In the genomic region with DNA sequence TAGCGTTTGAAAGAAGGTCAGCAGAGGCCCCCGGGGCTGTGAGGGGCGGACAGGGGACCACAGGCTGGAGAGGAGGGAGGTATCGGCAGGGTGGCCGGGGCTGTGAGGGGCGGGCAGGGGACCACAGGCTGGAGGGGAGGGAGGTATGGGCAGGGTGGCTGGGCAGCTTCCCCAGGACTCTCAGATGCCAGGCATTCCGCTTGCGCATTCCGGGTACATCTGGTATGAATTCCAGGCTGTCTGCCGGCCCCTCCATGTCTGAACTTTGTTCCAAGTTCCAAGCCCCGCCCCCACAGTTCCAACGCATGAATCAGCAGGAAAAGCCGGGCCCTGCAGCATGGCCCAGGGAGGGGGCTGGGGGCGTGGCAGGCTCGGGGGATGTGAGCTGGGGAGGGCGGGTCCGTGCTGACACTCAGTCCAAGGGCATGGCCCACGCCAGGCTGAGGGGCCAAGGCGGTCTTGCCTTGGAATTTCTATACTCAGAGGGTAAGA, we compare ENCODE assay signal across 8 cellular contexts. TPM values are rescaled to one million over a fixed set of nuclear protein-coding genes. Genes with fewer than 3 reads are reported as not detected.
DNase-seq lines count a peak whose midpoint lies in the region; ATAC-seq and TF ChIP-seq lines count a peak whose summit lies in the region.

No MANE protein-coding gene starts in this region.

- H3K36me3 Mint-ChIP-seq in activated CD8-positive, alpha-beta memory T cell treated with anti-CD3 and anti-CD28 coated beads, Interleukin-2, amount 10 ng/mL, durations not matched to agents 7 days and 5 days: no peaks in the 10 kb centered on the region
- H3K36me3 Mint-ChIP-seq in naive thymus-derived CD4-positive, alpha-beta T cell: peaks cover 0 to 13% (median 0%) of the 10 kb centered on the region in 5 donors

- TF ChIP-seq CTCF in foreskin fibroblast (IDR thresholded peaks at IDR 0.05; ENCODE audit: low read depth, low read length) (no peak), uterus (IDR thresholded peaks at IDR 0.05) (no peak)

- H3K4me1 Mint-ChIP-seq in activated CD8-positive, alpha-beta memory T cell treated with anti-CD3 and anti-CD28 coated beads, Interleukin-2, amount 10 ng/mL, durations not matched to agents 7 days and 5 days: peaks cover 18% of the 10 kb centered on the region
- peaks cover 20 to 45% (median 27%) of the 10 kb centered on the region in 7 donors for H3K4me1 Mint-ChIP-seq in naive thymus-derived CD4-positive, alpha-beta T cell

- peak; percentile 30 to 45 for TF ChIP-seq POLR2A in uterus (IDR thresholded peaks at IDR 0.05)

- H3K9me3 ChIP-seq in naive thymus-derived CD4-positive, alpha-beta T cell (ENCODE audit: control insufficient read depth in 2 of 3, low read length in 3 of 3): no peaks in the 10 kb centered on the region
- no peaks in the 10 kb centered on the region for H3K9me3 ChIP-seq in uterus

- no peak overlapping the region for H3K4me3 Mint-ChIP-seq in activated CD8-positive, alpha-beta memory T cell treated with anti-CD3 and anti-CD28 coated beads, Interleukin-2, amount 10 ng/mL, durations not matched to agents 7 days and 5 days
- H3K4me3 Mint-ChIP-seq in naive thymus-derived CD4-positive, alpha-beta T cell: peak overlapping the region in 8 of 10 donors; percentile 29 to 97 (median 64)

- no peaks in the 10 kb centered on the region for H3K36me3 ChIP-seq in naive thymus-derived CD4-positive, alpha-beta T cell (ENCODE audit: control insufficient read depth in 2 of 3, insufficient read depth in 3 of 3, low read length in 3 of 3)
- H3K36me3 ChIP-seq in uterus: no peaks in the 10 kb centered on the region

- no peak overlapping the region for H3K27ac ChIP-seq in naive thymus-derived CD4-positive, alpha-beta T cell (ENCODE audit: low read depth, low read length)
- peak overlapping the region; percentile 92 to 99 for H3K27ac ChIP-seq in uterus

- CTCF ChIA-PET in activated CD8-positive, alpha-beta memory T cell treated with anti-CD3 and anti-CD28 coated beads, Interleukin-2, amount 10 ng/mL, durations not matched to agents 7 days and 5 days (lab: Charles Lee): no interaction called here
- CTCF ChIA-PET in naive thymus-derived CD4-positive, alpha-beta T cell (lab: Charles Lee): interaction anchor here (0.6 to 0.7 kb wide), 2 partner anchors 146 to 565 kb away, joined by 3 read pairs; no protein-coding TSS in a partner anchor

- peaks cover 0 to 7% of the 10 kb centered on the region in 2 donors for H3K27me3 ChIP-seq in naive thymus-derived CD4-positive, alpha-beta T cell (ENCODE audit: control insufficient read depth in 2 of 2, insufficient read depth in 2 of 2, low read length in 2 of 2)
- no peaks in the 10 kb centered on the region for H3K27me3 ChIP-seq in uterus

- peak; percentile 93 for DNase-seq in DMS 273 (lab: John Stamatoyannopoulos, UW; ENCODE audit: unreplicated experiment)
- peak; percentile 93 for DNase-seq in LoVo (ENCODE audit: low spot score)
- peak; percentile 56 for DNase-seq in activated CD8-positive, alpha-beta memory T cell treated with anti-CD3 and anti-CD28 coated beads, Interleukin-2, amount 10 ng/mL, durations not matched to agents 7 days and 5 days
- DNase-seq in foreskin fibroblast: peak; percentile 98 to 99
- peak in 2 of 9 donors; percentile 33 to 48 for DNase-seq in naive thymus-derived CD4-positive, alpha-beta T cell
- DNase-seq in uterus: peak; percentile 98
- DNase-seq in KG1 (lab: John Stamatoyannopoulos, UW): no peak

- intact Hi-C loops in naive thymus-derived CD4-positive, alpha-beta T cell (cut with micrococcal nuclease): no loop called here
- intact Hi-C loops in uterus (cut with DNase I; ENCODE audit: low total_unique reads): no loop called here

- peaks cover 20 to 30% of the 10 kb centered on the region in 2 donors for H3K4me1 ChIP-seq in naive thymus-derived CD4-positive, alpha-beta T cell (ENCODE audit: control insufficient read depth in 2 of 2, insufficient read depth in 2 of 2, low read length in 2 of 2)
- H3K4me1 ChIP-seq in uterus: peaks cover 0 to 13% of the 10 kb centered on the region in 2 donors

- POLR2A ChIA-PET in naive thymus-derived CD4-positive, alpha-beta T cell (lab: Charles Lee): interaction anchor here (0.5 to 3.1 kb wide), 2 partner anchors 30 to 267 kb away, joined by 3 to 32 read pairs; a partner anchor contains a TSS

- peaks cover 18% of the 10 kb centered on the region for H3K27me3 Mint-ChIP-seq in activated CD8-positive, alpha-beta memory T cell treated with anti-CD3 and anti-CD28 coated beads, Interleukin-2, amount 10 ng/mL, durations not matched to agents 7 days and 5 days
- peaks cover 0 to 16% (median 6%) of the 10 kb centered on the region in 5 donors for H3K27me3 Mint-ChIP-seq in naive thymus-derived CD4-positive, alpha-beta T cell

- H3K27ac Mint-ChIP-seq in activated CD8-positive, alpha-beta memory T cell treated with anti-CD3 and anti-CD28 coated beads, Interleukin-2, amount 10 ng/mL, durations not matched to agents 7 days and 5 days: no peak overlapping the region
- peak overlapping the region in 3 of 9 donors; percentile 36 to 72 (median 38) for H3K27ac Mint-ChIP-seq in naive thymus-derived CD4-positive, alpha-beta T cell

- ATAC-seq in activated CD8-positive, alpha-beta memory T cell treated with anti-CD3 and anti-CD28 coated beads, Interleukin-2, amount 10 ng/mL, durations not matched to agents 7 days and 5 days: no peak
- ATAC-seq in naive thymus-derived CD4-positive, alpha-beta T cell: no peak
- no peak for ATAC-seq in GM18519 (IDR thresholded peaks at IDR 0.05; ENCODE audit: low FRiP score, unreplicated experiment)

- no peaks in the 10 kb centered on the region for H3K9me3 Mint-ChIP-seq in activated CD8-positive, alpha-beta memory T cell treated with anti-CD3 and anti-CD28 coated beads, Interleukin-2, amount 10 ng/mL, durations not matched to agents 7 days and 5 days (ENCODE audit: low read depth)
- H3K9me3 Mint-ChIP-seq in naive thymus-derived CD4-positive, alpha-beta T cell: no peaks in the 10 kb centered on the region

- H3K4me3 ChIP-seq in foreskin fibroblast (ENCODE audit: low read depth in 1 of 2, low read length in 2 of 2): peak overlapping the region; percentile 61 to 77
- no peak overlapping the region for H3K4me3 ChIP-seq in naive thymus-derived CD4-positive, alpha-beta T cell (ENCODE audit: low read length)
- H3K4me3 ChIP-seq in uterus: peak overlapping the region; percentile 95 to 98

RNA-seq across cellular contexts. Expression of a gene that starts 4.4 kb away (rescaled TPM):
- under 1 TPM; 0.20 to 0.28 TPM for total RNA-seq in activated CD8-positive, alpha-beta memory T cell treated with anti-CD3 and anti-CD28 coated beads, Interleukin-2, amount 10 ng/mL, durations not matched to agents 7 days and 5 days
- total RNA-seq in naive thymus-derived CD4-positive, alpha-beta T cell: under 1 TPM in 4 of 5 experiments, not detected in 1; 0.05 to 0.49 (median 0.08) TPM
- polyA plus RNA-seq in naive thymus-derived CD4-positive, alpha-beta T cell: not detected
- total RNA-seq in uterus: 1 to 10 TPM in 3 of 4 donors, under 1 TPM in 1; 0.88 to 8.0 (median 5.4) TPM

RNA-seq across cellular contexts. Expression of a gene that starts 10.0 kb away (rescaled TPM):
- 10 to 100 TPM; 28.7 to 32.1 TPM for total RNA-seq in activated CD8-positive, alpha-beta memory T cell treated with anti-CD3 and anti-CD28 coated beads, Interleukin-2, amount 10 ng/mL, durations not matched to agents 7 days and 5 days
- 10 to 100 TPM; 30.7 to 55.1 (median 38.3) TPM for total RNA-seq in naive thymus-derived CD4-positive, alpha-beta T cell
- polyA plus RNA-seq in naive thymus-derived CD4-positive, alpha-beta T cell: 10 to 100 TPM in 1 of 2 donors, 1 to 10 TPM in 1; 9.8 to 25.5 TPM
- total RNA-seq in uterus: 10 to 100 TPM; 23.6 to 40.7 (median 29.9) TPM

RNA-seq across cellular contexts. Expression of a gene that starts 28.1 kb away (rescaled TPM):
- under 1 TPM; 0.18 to 0.19 TPM for total RNA-seq in activated CD8-positive, alpha-beta memory T cell treated with anti-CD3 and anti-CD28 coated beads, Interleukin-2, amount 10 ng/mL, durations not matched to agents 7 days and 5 days
- 1 to 10 TPM in 1 of 5 experiments, under 1 TPM in 4; 0.27 to 1.4 (median 0.65) TPM for total RNA-seq in naive thymus-derived CD4-positive, alpha-beta T cell
- not detected for polyA plus RNA-seq in naive thymus-derived CD4-positive, alpha-beta T cell
- 10 to 100 TPM in 2 of 4 donors, 1 to 10 TPM in 1, under 1 TPM in 1; 0.83 to 21.5 (median 10.0) TPM for total RNA-seq in uterus

RNA-seq across cellular contexts. Expression of a gene that starts 29.9 kb away (rescaled TPM):
- total RNA-seq in activated CD8-positive, alpha-beta memory T cell treated with anti-CD3 and anti-CD28 coated beads, Interleukin-2, amount 10 ng/mL, durations not matched to agents 7 days and 5 days: 100 to 1,000 TPM; 324 to 358 TPM
- 100 to 1,000 TPM; 388 to 554 (median 460) TPM for total RNA-seq in naive thymus-derived CD4-positive, alpha-beta T cell
- 100 to 1,000 TPM; 167 to 272 TPM for polyA plus RNA-seq in naive thymus-derived CD4-positive, alpha-beta T cell
- 100 to 1,000 TPM; 123 to 413 (median 243) TPM for total RNA-seq in uterus

RNA-seq across cellular contexts. Expression of a gene that starts 47.3 kb away (rescaled TPM):
- 1 to 10 TPM in 1 of 2 experiments, under 1 TPM in 1; 0.93 to 1.1 TPM for total RNA-seq in activated CD8-positive, alpha-beta memory T cell treated with anti-CD3 and anti-CD28 coated beads, Interleukin-2, amount 10 ng/mL, durations not matched to agents 7 days and 5 days
- 10 to 100 TPM in 1 of 5 experiments, 1 to 10 TPM in 3, not detected in 1; 1.5 to 12.1 (median 4.9) TPM for total RNA-seq in naive thymus-derived CD4-positive, alpha-beta T cell
- polyA plus RNA-seq in naive thymus-derived CD4-positive, alpha-beta T cell: 1 to 10 TPM; 4.6 to 8.9 TPM
- 100 to 1,000 TPM; 217 to 567 (median 435) TPM for total RNA-seq in uterus
